In genomic region chr1:41382531-41383090, GRCh38 we compare ENCODE assay signal across 7 cellular contexts. TPM values are rescaled to one million over a fixed set of nuclear protein-coding genes. Genes with fewer than 3 reads are reported as not detected.
DNase-seq lines count a peak whose midpoint lies in the region; ATAC-seq, FAIRE-seq and TF ChIP-seq lines count a peak whose summit lies in the region.

No MANE protein-coding gene starts in this region.

- H3K4me1 ChIP-seq in stomach: peaks cover 31 to 63% (median 54%) of the 10 kb centered on the region in 4 donors

- no peak for FAIRE-seq in HTR-8/SVneo (lab: Jason Lieb, UNC)

- intact Hi-C loops in stomach (cut with DNase I; ENCODE audit: low total_unique reads): no loop called here

- no peak for TF ChIP-seq CTCF in stomach (IDR thresholded peaks at IDR 0.05)

- no peaks in the 10 kb centered on the region for H3K9me3 ChIP-seq in stomach

- peak overlapping the region; percentile 57 to 64 (median 58) for H3K4me3 ChIP-seq in stomach

- TF ChIP-seq EP300 in stomach (IDR thresholded peaks at IDR 0.05): no peak

- H3K4me1 Mint-ChIP-seq in activated T-helper 17 cell treated with anti-CD3 and anti-CD28 coated beads, Interleukin-2, amount 50 U/mL, for 72 hours: peaks cover 4% of the 10 kb centered on the region

- 1 to 3% (median 2%) methylated on average over 18 to 40 of the region's 40 CpGs for WGBS in stomach, 5 donors

- H3K36me3 ChIP-seq in stomach: peaks cover 0 to 7% (median 3%) of the 10 kb centered on the region in 4 donors

- H3K27me3 Mint-ChIP-seq in activated T-helper 17 cell treated with anti-CD3 and anti-CD28 coated beads, Interleukin-2, amount 50 U/mL, for 72 hours: peaks cover 59% of the 10 kb centered on the region

- ATAC-seq in activated T-helper 17 cell treated with anti-CD3 and anti-CD28 coated beads, Interleukin-2, amount 50 U/mL, for 72 hours (replicated peaks): peak; percentile 9

- DNase-seq in HTR-8/SVneo (ENCODE audit: insufficient read length, low spot score): peak; percentile 45
- peak; percentile 78 for DNase-seq in iPS-NIHi11 (ENCODE audit: low spot score)
- peak; percentile 59 for DNase-seq in stomach
- no peak for DNase-seq in SHP77 (lab: John Stamatoyannopoulos, UW)
- DNase-seq in NCI-H2029 treated with DMSO at 0.1 percent for 48 hours (lab: John Stamatoyannopoulos, UW): no peak
- DNase-seq in stimulated activated CD4-positive, alpha-beta T cell treated with anti-CD3 and anti-CD28 coated beads, Interleukin-12 subunit alpha, Interleukin-12 subunit beta, amount 100 ng/mL, for 4 hours: no peak

- no peaks in the 10 kb centered on the region for H3K9me3 Mint-ChIP-seq in activated T-helper 17 cell treated with anti-CD3 and anti-CD28 coated beads, Interleukin-2, amount 50 U/mL, for 72 hours

- H3K27me3 ChIP-seq in stomach: peaks cover 0 to 54% (median 7%) of the 10 kb centered on the region in 3 donors

- H3K27ac ChIP-seq in stomach: peak overlapping the region; percentile 93 to 98 (median 95)

- H3K36me3 Mint-ChIP-seq in activated T-helper 17 cell treated with anti-CD3 and anti-CD28 coated beads, Interleukin-2, amount 50 U/mL, for 72 hours (ENCODE audit: low read depth): no peaks in the 10 kb centered on the region

- TF ChIP-seq POLR2A in stomach (IDR thresholded peaks at IDR 0.05): no peak

- H3K4me3 Mint-ChIP-seq in activated T-helper 17 cell treated with anti-CD3 and anti-CD28 coated beads, Interleukin-2, amount 50 U/mL, for 72 hours: peak overlapping the region; percentile 64

- H3K27ac Mint-ChIP-seq in activated T-helper 17 cell treated with anti-CD3 and anti-CD28 coated beads, Interleukin-2, amount 50 U/mL, for 72 hours: no peak overlapping the region

RNA-seq across cellular contexts. Expression of gene FOXO6, which starts 21.4 kb away (rescaled TPM):
- under 1 TPM; 0.11 to 0.26 TPM for total RNA-seq in activated T-helper 17 cell treated with anti-CD3 and anti-CD28 coated beads, Interleukin-2, amount 50 U/mL, for 72 hours
- total RNA-seq in stomach: 1 to 10 TPM in 1 of 5 donors, under 1 TPM in 1, not detected in 3; under 0.01 to 1.1 TPM
- under 1 TPM in 2 of 3 donors, not detected in 1; 0.37 to 0.83 TPM for polyA plus RNA-seq in stomach

Comparison
In these comparisons a context has a peak if more than half of its experiments do, and no peak if none do; other contexts are left out.
1. DNase-seq: peak in HTR-8/SVneo (single experiment), iPS-NIHi11 (single experiment) and stomach (single experiment); none in SHP77 (0 of 2), NCI-H2029 treated with DMSO at 0.1 percent for 48 hours (single experiment) and stimulated activated CD4-positive, alpha-beta T cell treated with anti-CD3 and anti-CD28 coated beads, Interleukin-12 subunit alpha, Interleukin-12 subunit beta, amount 100 ng/mL, for 4 hours (single experiment).